ENCODE assay signal across 1 cellular context in the genomic region with DNA sequence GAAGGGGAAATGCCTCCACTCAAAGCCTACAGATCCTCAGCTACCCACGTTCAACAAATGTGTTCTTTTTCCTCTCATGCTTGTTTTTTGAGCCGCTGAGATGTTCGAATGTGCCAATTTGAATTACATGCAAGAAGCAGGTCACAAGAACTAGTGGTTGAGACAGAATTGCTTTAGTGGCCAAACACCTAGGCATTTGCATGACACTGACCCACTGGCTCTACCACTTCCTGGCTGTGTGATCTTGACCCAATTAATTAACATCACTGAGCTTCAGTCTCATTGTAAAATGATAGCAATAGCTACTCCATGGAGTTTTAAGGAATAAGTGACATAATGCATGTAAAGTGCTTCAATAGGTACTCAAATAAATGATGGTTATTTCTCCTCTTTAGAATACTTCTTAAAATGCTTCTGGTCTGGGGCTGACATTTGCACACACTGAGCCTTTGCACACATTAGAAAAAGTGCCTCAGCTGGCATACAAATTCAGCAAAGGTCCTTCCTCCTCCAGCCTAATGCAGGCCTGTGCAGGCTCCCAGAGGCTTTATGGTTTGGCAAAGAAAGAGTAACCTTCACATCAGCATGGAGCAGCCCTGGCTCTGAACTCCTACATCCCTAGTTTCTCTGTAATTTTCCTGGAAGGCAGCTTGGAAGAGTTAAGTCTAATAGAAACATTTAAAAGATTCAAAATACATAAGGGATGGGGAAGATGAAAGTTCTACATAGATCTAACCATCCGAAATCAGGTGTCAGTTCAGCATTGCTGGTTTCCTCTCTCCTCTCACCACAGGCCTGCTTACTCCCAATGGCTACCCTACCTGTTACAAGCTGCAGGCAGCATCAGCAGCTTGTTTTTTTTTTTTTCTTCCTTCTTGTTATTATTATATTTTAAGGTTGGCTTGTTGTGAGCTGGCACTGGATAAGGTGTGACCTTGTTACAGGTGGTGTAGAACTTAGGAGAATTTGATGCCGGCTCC.
TF ChIP-seq lines count a peak whose summit lies in the region.

No MANE protein-coding gene starts in this region.

TF ChIP-seq in neural cell, 6 proteins besides CTCF, POLR2A, EP300 and RAD21:
- TF ChIP-seq EZH2 (IDR thresholded peaks at IDR 0.05; ENCODE audit: borderline replicate concordance, insufficient read depth, low read length, poor library complexity, severe bottlenecking) (no peak), MXI1 (conservative IDR thresholded peaks at IDR 0.05; ENCODE audit: poor library complexity, severe bottlenecking) (no peak), TAF1 (IDR thresholded peaks at IDR 0.05; ENCODE audit: low read depth) (no peak), POLR2AphosphoS5 (IDR thresholded peaks at IDR 0.05) (no peak), SMC3 (conservative IDR thresholded peaks at IDR 0.05; ENCODE audit: poor library complexity) (no peak)
- TF ChIP-seq, protein P1, sequence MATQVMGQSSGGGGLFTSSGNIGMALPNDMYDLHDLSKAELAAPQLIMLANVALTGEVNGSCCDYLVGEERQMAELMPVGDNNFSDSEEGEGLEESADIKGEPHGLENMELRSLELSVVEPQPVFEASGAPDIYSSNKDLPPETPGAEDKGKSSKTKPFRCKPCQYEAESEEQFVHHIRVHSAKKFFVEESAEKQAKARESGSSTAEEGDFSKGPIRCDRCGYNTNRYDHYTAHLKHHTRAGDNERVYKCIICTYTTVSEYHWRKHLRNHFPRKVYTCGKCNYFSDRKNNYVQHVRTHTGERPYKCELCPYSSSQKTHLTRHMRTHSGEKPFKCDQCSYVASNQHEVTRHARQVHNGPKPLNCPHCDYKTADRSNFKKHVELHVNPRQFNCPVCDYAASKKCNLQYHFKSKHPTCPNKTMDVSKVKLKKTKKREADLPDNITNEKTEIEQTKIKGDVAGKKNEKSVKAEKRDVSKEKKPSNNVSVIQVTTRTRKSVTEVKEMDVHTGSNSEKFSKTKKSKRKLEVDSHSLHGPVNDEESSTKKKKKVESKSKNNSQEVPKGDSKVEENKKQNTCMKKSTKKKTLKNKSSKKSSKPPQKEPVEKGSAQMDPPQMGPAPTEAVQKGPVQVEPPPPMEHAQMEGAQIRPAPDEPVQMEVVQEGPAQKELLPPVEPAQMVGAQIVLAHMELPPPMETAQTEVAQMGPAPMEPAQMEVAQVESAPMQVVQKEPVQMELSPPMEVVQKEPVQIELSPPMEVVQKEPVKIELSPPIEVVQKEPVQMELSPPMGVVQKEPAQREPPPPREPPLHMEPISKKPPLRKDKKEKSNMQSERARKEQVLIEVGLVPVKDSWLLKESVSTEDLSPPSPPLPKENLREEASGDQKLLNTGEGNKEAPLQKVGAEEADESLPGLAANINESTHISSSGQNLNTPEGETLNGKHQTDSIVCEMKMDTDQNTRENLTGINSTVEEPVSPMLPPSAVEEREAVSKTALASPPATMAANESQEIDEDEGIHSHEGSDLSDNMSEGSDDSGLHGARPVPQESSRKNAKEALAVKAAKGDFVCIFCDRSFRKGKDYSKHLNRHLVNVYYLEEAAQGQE (IDR thresholded peaks at IDR 0.05; ENCODE audit: borderline replicate concordance) = no peak
